In the genomic region with DNA sequence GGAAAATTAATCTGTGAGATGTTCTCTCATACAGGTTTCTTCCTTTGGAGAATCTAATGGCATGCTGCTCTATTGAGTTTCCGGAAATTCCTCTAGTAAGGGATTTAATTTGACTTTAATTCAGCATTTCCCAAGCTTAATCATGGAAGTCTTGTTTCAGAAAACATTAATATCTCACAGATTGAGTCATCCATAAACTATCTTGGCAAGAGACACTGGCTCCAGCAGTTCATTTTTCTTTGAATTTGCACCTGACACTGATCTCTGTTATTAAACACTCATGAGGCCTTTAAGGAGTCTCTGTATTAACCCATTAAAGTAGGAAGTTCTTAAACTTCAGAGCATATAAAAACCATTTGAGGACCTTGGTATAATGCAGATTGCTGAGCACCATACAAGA, we compare ENCODE assay signal across 20 cellular contexts. TPM values are rescaled to one million over a fixed set of nuclear protein-coding genes. Genes with fewer than 3 reads are reported as not detected.
DNase-seq lines count a peak whose midpoint lies in the region; ATAC-seq and TF ChIP-seq lines count a peak whose summit lies in the region.
"Had no signal": no experiment of that assay in that cellular context is flagged by ENCODE, and none has a peak within 500 bp of the region (broad histone marks: within the 10 kb centered on the region; RNA-seq: fewer than 3 reads in every experiment).

No MANE protein-coding gene starts in this region.

- H3K4me1 ChIP-seq in PC-3 (ENCODE audit: insufficient read depth, low read length) = peaks cover 15% of the 10 kb centered on the region
- H3K4me1 ChIP-seq: parathyroid adenoma had no signal

- H3K79me2 ChIP-seq in PC-3 (ENCODE audit: low read length) = peaks cover 11% of the 10 kb centered on the region
- H3K79me2 ChIP-seq: parathyroid adenoma had no signal

- ATAC-seq in PC-3 (no peak), GM18520 (IDR thresholded peaks at IDR 0.05; ENCODE audit: unreplicated experiment) (no peak)
- ATAC-seq: activated CD4-positive, CD25-positive, alpha-beta regulatory T cell treated with anti-CD3 and anti-CD28 coated beads, Interleukin-2, amount 50 U/mL, for 24 hours; activated CD8-positive, alpha-beta memory T cell treated with anti-CD3 and anti-CD28 coated beads, Interleukin-2, amount 10 ng/mL, durations not matched to agents 7 days and 5 days; GM12878; left lung had no signal

- POLR2A ChIA-PET in PC-3 (lab: Charles Lee; ENCODE audit: unreplicated experiment) = interaction anchor here (0.6 kb wide), 1 partner anchor 24 kb away, joined by 3 read pairs; no protein-coding TSS in a partner anchor

- no peaks in the 10 kb centered on the region for H3F3A ChIP-seq in PC-3 (ENCODE audit: low read length, unreplicated experiment)

- no peaks in the 10 kb centered on the region for H3K36me3 ChIP-seq in PC-3 (ENCODE audit: low read depth, low read length)
- H3K36me3 ChIP-seq: left lung, SJCRH30 had no signal

- H2AFZ ChIP-seq in PC-3 (ENCODE audit: low read length) = no peak overlapping the region
- H2AFZ ChIP-seq: parathyroid adenoma had no signal

- TF ChIP-seq CTCF in PC-3 (conservative IDR thresholded peaks at IDR 0.05; ENCODE audit: low read depth, low read length) = no peak
- no peak for TF ChIP-seq CTCF in epithelial cell of esophagus (IDR thresholded peaks at IDR 0.05; ENCODE audit: insufficient read depth, low read depth, low read length, missing control alignments)
- TF ChIP-seq CTCF in GM20000 (IDR thresholded peaks at IDR 0.05; ENCODE audit: extremely low read depth, missing control alignments) = no peak

- intact Hi-C loops in PC-3 (cut with micrococcal nuclease) = loop anchor here (1.0 to 5.0 kb wide), 2 partner anchors 26 to 580 kb away; no protein-coding TSS in a partner anchor

- H3K9ac ChIP-seq in PC-3 (ENCODE audit: low read length) = no peak overlapping the region
- H3K9ac ChIP-seq: parathyroid adenoma had no signal

- no peaks in the 10 kb centered on the region for H3K9me2 ChIP-seq in PC-3 (replicated peaks; ENCODE audit: low read length)

- H3K9me3 ChIP-seq in PC-3 (ENCODE audit: low read length) = no peaks in the 10 kb centered on the region
- H3K9me3 ChIP-seq: left lung, SJCRH30 had no signal

- no peaks in the 10 kb centered on the region for H4K20me1 ChIP-seq in PC-3 (ENCODE audit: low read length)

- no peaks in the 10 kb centered on the region for H3K27me3 ChIP-seq in PC-3 (ENCODE audit: low read length)
- H3K27me3 ChIP-seq: SJCRH30 had no signal

- BruUV-seq in PC-3 (replicated peaks; lab: Mats Ljungman, UMichigan) = no TSS peak

- DNase-seq in AG20443 (ENCODE audit: low spot score) (peak; percentile 26), PC-3 (peak; percentile 64), epithelial cell of esophagus (ENCODE audit: low read depth) (peak; percentile 60), myocyte (ENCODE audit: low read depth) (peak; percentile 43), GM20000 (ENCODE audit: low spot score) (no peak), NCI-H510A (lab: John Stamatoyannopoulos, UW) (no peak)
- DNase-seq in activated effector memory CD4-positive, alpha-beta T cell treated with anti-CD3 and anti-CD28 coated beads, Interleukin-2, amount 50 U/mL, for 16 hours = no peak
- DNase-seq: activated CD8-positive, alpha-beta memory T cell treated with anti-CD3 and anti-CD28 coated beads, Interleukin-2, amount 10 ng/mL, durations not matched to agents 7 days and 5 days; activated effector memory CD4-positive, alpha-beta T cell treated with Interleukin-2 at 50 U/mL for 16 hours; cortex of kidney; GOT3; left lung; NCI-H2029; NCI-H524 treated with DMSO at 0.1 percent for 48 hours; SJCRH30 had no signal

- no peak overlapping the region for H3K27ac ChIP-seq in PC-3 (ENCODE audit: low read length)
- H3K27ac ChIP-seq: left lung, parathyroid adenoma, SJCRH30 had no signal

- H3K4me3 ChIP-seq in PC-3 (ENCODE audit: low read length) = no peak overlapping the region
- H3K4me3 ChIP-seq in epithelial cell of esophagus (ENCODE audit: low read length) = no peak overlapping the region
- H3K4me3 ChIP-seq: GM12878, left lung, SJCRH30 had no signal

- CTCF ChIA-PET in PC-3 (lab: Charles Lee) = interaction anchor here (0.7 to 1.6 kb wide), 2 partner anchors 115 to 271 kb away, joined by 4 to 7 read pairs; no protein-coding TSS in a partner anchor

- no peak overlapping the region for H3K4me2 ChIP-seq in PC-3 (ENCODE audit: low read length)

RNA-seq across cellular contexts. Expression of a gene that starts 3.7 kb away (rescaled TPM):
- total RNA-seq in PC-3 (2014; rRNA removed) = 13.9 and 14.0 TPM in 2 replicates
- total RNA-seq in myocyte = 19.7 and 23.6 TPM in 2 replicates
- 3.3 TPM for polyA plus RNA-seq in myocyte (2012)
- polyA plus RNA-seq: IgD-negative memory B cell had no signal

Comparison
In these comparisons a context has a peak if more than half of its experiments do, and no peak if none do; other contexts are left out.
1. DNase-seq: peak in AG20443 (single experiment), PC-3 (single experiment), epithelial cell of esophagus (single experiment) and myocyte (single experiment); none in GM20000 (single experiment), activated effector memory CD4-positive, alpha-beta T cell treated with anti-CD3 and anti-CD28 coated beads, Interleukin-2, amount 50 U/mL, for 16 hours (single experiment) and NCI-H510A (single experiment).